11 cellular contexts compared by ENCODE assay signal in the genomic region with DNA sequence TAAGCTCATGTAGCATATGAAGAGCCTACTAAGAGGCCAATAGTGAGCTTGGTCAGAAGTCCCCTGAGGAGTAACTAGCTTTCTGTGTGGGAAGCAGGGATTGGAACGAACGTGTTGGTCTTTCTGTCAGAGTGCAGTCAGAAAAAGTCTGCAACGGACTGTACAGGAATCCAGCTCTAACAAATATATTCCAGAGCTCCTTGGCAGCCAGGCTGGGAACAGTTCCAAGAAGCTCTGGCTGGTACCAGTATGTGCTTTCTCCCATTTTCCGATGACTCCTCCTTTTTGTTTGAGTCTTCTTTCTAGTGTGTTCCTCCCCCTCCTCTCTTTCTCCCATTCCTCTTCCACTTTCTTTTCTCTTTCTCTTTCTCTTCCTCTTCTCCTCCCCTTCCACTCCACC. TPM values are rescaled to one million over a fixed set of nuclear protein-coding genes. Genes with fewer than 3 reads are reported as not detected.
DNase-seq lines count a peak whose midpoint lies in the region; ATAC-seq and TF ChIP-seq lines count a peak whose summit lies in the region.
"Had no signal": no experiment of that assay in that cellular context is flagged by ENCODE, and none has a peak within 500 bp of the region (broad histone marks: within the 10 kb centered on the region; RNA-seq: fewer than 3 reads in every experiment).

No MANE protein-coding gene starts in this region.

- no peak for TF ChIP-seq EP300 in esophagus muscularis mucosa (IDR thresholded peaks at IDR 0.05)

- H3K27me3 ChIP-seq in esophagus muscularis mucosa (no peaks in the 10 kb centered on the region), subcutaneous abdominal adipose tissue (ENCODE audit: control insufficient read depth in 5 of 5, insufficient read depth in 4 of 5, low read length in 5 of 5) (no peaks in the 10 kb centered on the region)

- H3K4me1 Mint-ChIP-seq in mesothelial cell of epicardium: peaks cover 49% of the 10 kb centered on the region
- H3K4me1 Mint-ChIP-seq: IgD-negative memory B cell had no signal

- peak overlapping the region; percentile 99 for H3K27ac Mint-ChIP-seq in mesothelial cell of epicardium
- H3K27ac Mint-ChIP-seq: IgD-negative memory B cell had no signal

- 16% methylated on average over 4 of the region's 4 CpGs for WGBS in esophagus muscularis mucosa

- TF ChIP-seq POLR2A in esophagus muscularis mucosa (IDR thresholded peaks at IDR 0.05; ENCODE audit: low read depth): no peak

- H3K27me3 Mint-ChIP-seq in mesothelial cell of epicardium (ENCODE audit: low read depth): no peaks in the 10 kb centered on the region
- H3K27me3 Mint-ChIP-seq: IgD-negative memory B cell had no signal

- H3K9me3 Mint-ChIP-seq in mesothelial cell of epicardium: no peaks in the 10 kb centered on the region
- H3K9me3 Mint-ChIP-seq: IgD-negative memory B cell had no signal

- no peak overlapping the region for H3K9ac ChIP-seq in subcutaneous abdominal adipose tissue (ENCODE audit: low read length in 5 of 5)

- H3K27ac ChIP-seq in esophagus muscularis mucosa (replicated peaks in 1 of 4) (peak overlapping the region; percentile 63 to 76 (median 70)), subcutaneous abdominal adipose tissue (ENCODE audit: low read depth, low read length) (peak overlapping the region; percentile 26)

- ATAC-seq in GM18517 (IDR thresholded peaks at IDR 0.05; ENCODE audit: unreplicated experiment): no peak

- H3K9me3 ChIP-seq in esophagus muscularis mucosa (no peaks in the 10 kb centered on the region), subcutaneous abdominal adipose tissue (ENCODE audit: control insufficient read depth in 5 of 5, low read length in 5 of 5) (no peaks in the 10 kb centered on the region)

- DNase-seq in OCI-M1 (lab: John Stamatoyannopoulos, UW): peak; percentile 2
- DNase-seq in esophagus muscularis mucosa (ENCODE audit: extremely low spot score): no peak
- no peak for DNase-seq in mesothelial cell of epicardium (ENCODE audit: low spot score in 2 of 2, unreplicated experiment in 2 of 2)
- DNase-seq in NCI-H2171 treated with DMSO at 0.1 percent for 48 hours (lab: John Stamatoyannopoulos, UW): no peak
- DNase-seq in NCI-H146 treated with DMSO at 0.1 percent for 48 hours (lab: John Stamatoyannopoulos, UW; ENCODE audit: unreplicated experiment): no peak
- no peak for DNase-seq in activated effector memory CD4-positive, alpha-beta T cell treated with Interleukin-2 at 50 U/mL for 16 hours
- DNase-seq: activated CD4-positive, alpha-beta T cell treated with anti-CD3 and anti-CD28 coated beads for 1 hour; stimulated activated CD4-positive, alpha-beta T cell treated with anti-CD3 and anti-CD28 coated beads, Interleukin-2, amount 100 ng/mL, for 48 hours had no signal

- intact Hi-C loops in esophagus muscularis mucosa (cut with DNase I): no loop called here

- H3K36me3 Mint-ChIP-seq in mesothelial cell of epicardium: peaks cover 51% of the 10 kb centered on the region

- H3K4me1 ChIP-seq in esophagus muscularis mucosa: peaks cover 20 to 49% (median 42%) of the 10 kb centered on the region in 4 donors
- peaks cover 0 to 16% (median 14%) of the 10 kb centered on the region in 5 donors for H3K4me1 ChIP-seq in subcutaneous abdominal adipose tissue (ENCODE audit: control insufficient read depth in 5 of 5, insufficient read depth in 5 of 5, low read length in 5 of 5)

- H3K4me3 Mint-ChIP-seq in mesothelial cell of epicardium: no peak overlapping the region
- H3K4me3 Mint-ChIP-seq: IgD-negative memory B cell had no signal

- no peak for TF ChIP-seq CTCF in esophagus muscularis mucosa (IDR thresholded peaks at IDR 0.05)
- no peak for TF ChIP-seq CTCF in mesothelial cell of epicardium (IDR thresholded peaks at IDR 0.05; ENCODE audit: unreplicated experiment)

- H3K4me3 ChIP-seq in esophagus muscularis mucosa (peak overlapping the region; percentile 0 to 30 (median 17)), subcutaneous abdominal adipose tissue (ENCODE audit: low read depth in 1 of 5, low read length in 5 of 5) (peak overlapping the region in 4 of 5 donors; percentile 21 to 30 (median 30))

- no peaks in the 10 kb centered on the region for H3K36me3 ChIP-seq in esophagus muscularis mucosa
- H3K36me3 ChIP-seq in subcutaneous abdominal adipose tissue (ENCODE audit: control insufficient read depth in 5 of 5, insufficient read depth in 5 of 5, low read length in 5 of 5): peaks cover 4 to 21% (median 6%) of the 10 kb centered on the region in 5 donors

RNA-seq across cellular contexts. Expression of gene TTLL5, which starts 59.8 kb away (rescaled TPM):
- total RNA-seq in esophagus muscularis mucosa (10 to 100 TPM; 16.9 to 26.6 (median 21.2) TPM), mesothelial cell of epicardium (42.5 to 45.8 TPM (median 45.2 TPM) in 3 replicates)
